In genomic region chr7:106306256-106306655, GRCh38 we compare ENCODE assay signal across 6 cellular contexts.
"Had no signal": no experiment of that assay in that cellular context is flagged by ENCODE, and none has a peak within 500 bp of the region (broad histone marks: within the 10 kb centered on the region; RNA-seq: fewer than 3 reads in every experiment).

No MANE protein-coding gene starts in this region.

- H3K4me3 ChIP-seq: K562 had no signal

- DNase-seq: IMR-90, KBM-7, KG1 had no signal

- H3K4me1 Mint-ChIP-seq: IgD-negative memory B cell had no signal

- ATAC-seq: K562 had no signal

- H3K4me3 Mint-ChIP-seq: IgD-negative memory B cell had no signal

- H3K27ac Mint-ChIP-seq: IgD-negative memory B cell had no signal

- H3K36me3 Mint-ChIP-seq: IgD-negative memory B cell had no signal

- H3K27ac ChIP-seq: HL-60 had no signal
